ENCODE assay signal across 8 cellular contexts in the genomic region with DNA sequence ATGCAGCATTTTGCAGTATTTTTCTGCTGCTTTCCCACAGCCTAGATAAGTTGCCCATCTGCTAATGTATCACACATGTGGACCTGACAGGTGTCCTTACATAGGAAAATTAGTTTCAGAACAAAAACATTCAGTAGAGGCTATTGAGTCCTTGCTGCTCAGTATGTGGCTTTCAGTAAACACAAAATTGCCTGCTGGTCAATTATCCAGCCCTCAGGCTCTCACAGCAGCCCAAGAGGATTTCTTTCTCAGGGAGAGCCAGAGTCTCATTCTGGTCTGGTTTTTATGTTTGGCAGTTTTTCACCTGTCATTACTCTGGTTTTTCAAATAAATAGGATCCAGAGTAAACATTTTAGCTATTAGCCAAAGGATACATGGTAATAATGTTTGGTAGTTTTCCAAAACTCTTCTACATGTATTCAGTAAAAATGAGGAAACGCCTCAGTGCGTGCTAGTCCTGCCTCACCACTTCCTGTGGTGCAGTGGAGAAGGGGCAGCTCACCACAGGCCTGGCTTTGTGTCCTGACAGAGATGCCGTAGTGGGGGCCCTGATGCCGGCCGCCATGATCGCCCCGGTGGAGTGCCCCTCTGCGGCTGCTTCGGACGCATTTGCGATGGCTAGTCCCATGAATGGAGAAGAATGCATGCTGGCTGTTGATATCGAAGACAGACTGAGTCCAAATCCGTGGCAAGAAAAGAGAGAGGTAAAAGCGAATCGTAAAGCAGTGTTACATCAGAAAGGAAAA.
A peak's percentile ranks its signal among the peaks of the same experiment; 100 is the strongest.
DNase-seq lines count a peak whose midpoint lies in the region; ATAC-seq and TF ChIP-seq lines count a peak whose summit lies in the region.
"Not testable (repeated sequence)": the region's sequence is repeated elsewhere in the genome, so short reads cannot be mapped to it uniquely, and the experiment has no call there.

No MANE protein-coding gene starts in this region.

- not testable (repeated sequence) for H3K4me1 ChIP-seq in adrenal gland (replicated peaks in 1 of 2)

- not testable (repeated sequence) for H3K36me3 ChIP-seq in adrenal gland (replicated peaks in 1 of 2)

- intact Hi-C loops in CD4-positive, alpha-beta T cell (cut with DNase I, micrococcal nuclease); adrenal gland (cut with DNase I): not testable (repeated sequence)

- H3K9me3 ChIP-seq in CD4-positive, alpha-beta T cell (ENCODE audit: control insufficient read depth, low read length); adrenal gland (replicated peaks in 1 of 3): not testable (repeated sequence)

- peak overlapping the region; percentile 89 for H3K4me3 Mint-ChIP-seq in CD4-positive, alpha-beta T cell

- CTCF ChIA-PET in CD4-positive, alpha-beta T cell (lab: Charles Lee) = interaction anchor here (1.0 kb wide), 1 partner anchor 36 kb away, joined by 4 read pairs; no protein-coding TSS in a partner anchor

- TF ChIP-seq POLR2A in adrenal gland (IDR thresholded peaks at IDR 0.05) = not testable (repeated sequence)

- POLR2A ChIA-PET in CD4-positive, alpha-beta T cell (lab: Charles Lee) = not testable (repeated sequence)

- H3K36me3 Mint-ChIP-seq in CD4-positive, alpha-beta T cell (ENCODE audit: low read depth) = not testable (repeated sequence)

- peak in 5 of 10 experiments; percentile 6 to 48 (median 24) for DNase-seq in CD4-positive, alpha-beta T cell
- DNase-seq in KG1 (lab: John Stamatoyannopoulos, UW) = peak; percentile 66
- peak; percentile 73 to 76 for DNase-seq in NCI-H526 (lab: John Stamatoyannopoulos, UW)
- peak in 5 of 7 donors; percentile 15 to 55 (median 23) for DNase-seq in adrenal gland
- DNase-seq in iris pigment epithelial cell (ENCODE audit: low read depth) = peak; percentile 10
- peak; percentile 44 to 54 for DNase-seq in stimulated activated CD4-positive, alpha-beta T cell treated with anti-CD3 and anti-CD28 coated beads, Interleukin-2, amount 100 ng/mL, for 24 hours

- H3K27ac Mint-ChIP-seq in CD4-positive, alpha-beta T cell = peak overlapping the region; percentile 88

- H3K27me3 Mint-ChIP-seq in CD4-positive, alpha-beta T cell = not testable (repeated sequence)

- H3K27ac ChIP-seq in CD4-positive, alpha-beta T cell (ENCODE audit: low read depth, low read length); adrenal gland: not testable (repeated sequence)

- H3K4me1 Mint-ChIP-seq in CD4-positive, alpha-beta T cell (ENCODE audit: low read depth) = not testable (repeated sequence)

- not testable (repeated sequence) for H3K4me3 ChIP-seq in adrenal gland

- H3K9me3 Mint-ChIP-seq in CD4-positive, alpha-beta T cell = not testable (repeated sequence)

- H3K27me3 ChIP-seq in CD4-positive, alpha-beta T cell (ENCODE audit: control insufficient read depth, insufficient read depth, low read length); adrenal gland: not testable (repeated sequence)

- TF ChIP-seq CTCF in CD4-positive, alpha-beta T cell (IDR thresholded peaks at IDR 0.05); adrenal gland (IDR thresholded peaks at IDR 0.05): not testable (repeated sequence)

- ATAC-seq in CD4-positive, alpha-beta T cell (ENCODE audit: poor library complexity) = peak; percentile 43
- ATAC-seq in GM19467 (IDR thresholded peaks at IDR 0.05; ENCODE audit: unreplicated experiment) = peak; percentile 71
- ATAC-seq in activated CD4-positive, CD25-positive, alpha-beta regulatory T cell treated with anti-CD3 and anti-CD28 coated beads, Interleukin-2, amount 50 U/mL, for 24 hours = peak; percentile 72 to 83

- WGBS in adrenal gland, 4 donors = 77 to 87% (median 80%) methylated on average over 14 to 15 of the region's 15 CpGs
